8 cellular contexts compared by ENCODE assay signal in genomic region chr2:105398522-105399206, GRCh38. TPM values are rescaled to one million over a fixed set of nuclear protein-coding genes. Genes with fewer than 3 reads are reported as not detected.
DNase-seq lines count a peak whose midpoint lies in the region; ATAC-seq and TF ChIP-seq lines count a peak whose summit lies in the region.

A gene with protein sequence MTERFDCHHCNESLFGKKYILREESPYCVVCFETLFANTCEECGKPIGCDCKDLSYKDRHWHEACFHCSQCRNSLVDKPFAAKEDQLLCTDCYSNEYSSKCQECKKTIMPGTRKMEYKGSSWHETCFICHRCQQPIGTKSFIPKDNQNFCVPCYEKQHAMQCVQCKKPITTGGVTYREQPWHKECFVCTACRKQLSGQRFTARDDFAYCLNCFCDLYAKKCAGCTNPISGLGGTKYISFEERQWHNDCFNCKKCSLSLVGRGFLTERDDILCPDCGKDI (minus strand): TSS chr2:105399051. CDS start chr2:105386516, 12,535 bp downstream.

- intact Hi-C loops in OCI-LY7 (cut with micrococcal nuclease; ENCODE audit: unreplicated experiment) = no loop called here

- no TSS peak for BruUV-seq in OCI-LY7 (replicated peaks; lab: Mats Ljungman, UMichigan)

- ATAC-seq in GM18502 (IDR thresholded peaks at IDR 0.05; ENCODE audit: poor library complexity, unreplicated experiment) = peak; percentile 99
- ATAC-seq in HG02759 (IDR thresholded peaks at IDR 0.05; ENCODE audit: unreplicated experiment) = peak; percentile 100

- no peaks in the 10 kb centered on the region for H3K9me2 ChIP-seq in OCI-LY7 (ENCODE audit: insufficient read depth, low read length)

- no peaks in the 10 kb centered on the region for H3K9me3 ChIP-seq in OCI-LY7 (ENCODE audit: low read length)

- no peaks in the 10 kb centered on the region for H3K4me1 ChIP-seq in OCI-LY7 (ENCODE audit: insufficient read depth, low read length, poor library complexity, severe bottlenecking)

- H3K27ac ChIP-seq in OCI-LY7 (ENCODE audit: low read depth, low read length, poor library complexity, severe bottlenecking) = no peak within 1 kb of the TSS

- POLR2A ChIA-PET in OCI-LY7 (lab: Charles Lee) = no interaction called here

- no peaks in the 10 kb centered on the region for H3K27me3 ChIP-seq in kidney epithelial cell (ENCODE audit: control insufficient read depth, insufficient read depth, low read length)

- H2AFZ ChIP-seq in OCI-LY7 (ENCODE audit: low read length) = no peak within 1 kb of the TSS

- no peak within 1 kb of the TSS for H3K4me2 ChIP-seq in OCI-LY7 (ENCODE audit: low read length)

- DNase-seq in NCI-H1417 treated with DMSO at 0.1 percent for 48 hours (lab: John Stamatoyannopoulos, UW) (peak; percentile 9), kidney epithelial cell (ENCODE audit: low read depth) (no peak), OCI-LY7 (ENCODE audit: low spot score) (no peak)
- peak; percentile 29 for DNase-seq in activated CD4-positive, CD25-positive, alpha-beta regulatory T cell treated with anti-CD3 and anti-CD28 coated beads, Interleukin-2, amount 50 U/mL, for 16 hours (ENCODE audit: low read depth, low spot score)
- DNase-seq in central memory CD4-positive, alpha-beta T cell = peak; percentile 51
- DNase-seq in stimulated activated CD4-positive, alpha-beta T cell treated with anti-CD3 and anti-CD28 coated beads, Interleukin-1b, Interleukin-23, amount 100 ng/mL, for 24 hours (ENCODE audit: low read depth in 4 of 4, low spot score in 1 of 4) = peak; percentile 38 to 63 (median 46)

- H3K4me3 ChIP-seq in kidney epithelial cell (ENCODE audit: low read depth, low read length) (peak within 1 kb of the TSS; percentile 82), OCI-LY7 (ENCODE audit: low read depth, low read length, poor library complexity, severe bottlenecking) (no peak within 1 kb of the TSS)

- CTCF ChIA-PET in OCI-LY7 (lab: Charles Lee; ENCODE audit: unreplicated experiment) = no interaction called here

- TF ChIP-seq CTCF in kidney epithelial cell (IDR thresholded peaks at IDR 0.05; ENCODE audit: insufficient read depth, low read length, poor library complexity, severe bottlenecking) (no peak), OCI-LY7 (conservative IDR thresholded peaks at IDR 0.05; ENCODE audit: low read length) (no peak)

- H3K36me3 ChIP-seq in kidney epithelial cell (ENCODE audit: control insufficient read depth, insufficient read depth, low read length) = peaks cover 1% of the 10 kb centered on the region
- no peaks in the 10 kb centered on the region for H3K36me3 ChIP-seq in OCI-LY7 (ENCODE audit: insufficient read depth, low read length)

- no peaks in the 10 kb centered on the region for H4K20me1 ChIP-seq in OCI-LY7 (ENCODE audit: insufficient read depth, low read length)

- H3K79me2 ChIP-seq in OCI-LY7 (ENCODE audit: insufficient read depth, low read depth, low read length) = no peaks in the 10 kb centered on the region

RNA-seq across cellular contexts. Expression of the gene that starts here (rescaled TPM):
- total RNA-seq in kidney epithelial cell = 260 and 265 TPM in 2 replicates
- total RNA-seq in OCI-LY7 (2014; rRNA removed; shearing (Covaris generic)) = not detected in 2 replicates
- total RNA-seq in OCI-LY7 (2022) = 0.26 TPM in 1 of 2 replicates, not detected in the other

Comparison
In these comparisons a context has a peak if more than half of its experiments do, and no peak if none do; other contexts are left out.
1. RNA of the gene that starts here (total RNA-seq): 260 to 265 TPM in kidney epithelial cell; 0.26 TPM in OCI-LY7; every median in the first group is over 100 times any median in the second.
2. DNase-seq: peak in NCI-H1417 treated with DMSO at 0.1 percent for 48 hours (single experiment), activated CD4-positive, CD25-positive, alpha-beta regulatory T cell treated with anti-CD3 and anti-CD28 coated beads, Interleukin-2, amount 50 U/mL, for 16 hours (single experiment), central memory CD4-positive, alpha-beta T cell (single experiment) and stimulated activated CD4-positive, alpha-beta T cell treated with anti-CD3 and anti-CD28 coated beads, Interleukin-1b, Interleukin-23, amount 100 ng/mL, for 24 hours (4 of 4); none in kidney epithelial cell (single experiment) and OCI-LY7 (single experiment).